ENCODE assay signal across 12 cellular contexts in genomic region chr1:223700388-223700918, GRCh38. TPM values are rescaled to one million over a fixed set of nuclear protein-coding genes. Genes with fewer than 3 reads are reported as not detected.
A peak's percentile ranks its signal among the peaks of the same experiment; 100 is the strongest.
DNase-seq lines count a peak whose midpoint lies in the region; ATAC-seq and TF ChIP-seq lines count a peak whose summit lies in the region.
"Had no signal": no experiment of that assay in that cellular context is flagged by ENCODE, and none has a peak within 500 bp of the region (broad histone marks: within the 10 kb centered on the region; RNA-seq: fewer than 3 reads in every experiment).

No MANE protein-coding gene starts in this region.

- no peaks in the 10 kb centered on the region for H3K27me3 ChIP-seq in tibial nerve

- no peak for TF ChIP-seq EP300 in tibial nerve (IDR thresholded peaks at IDR 0.05)

- no peaks in the 10 kb centered on the region for H3K36me3 ChIP-seq in tibial nerve

- peak overlapping the region; percentile 91 for H3K27ac Mint-ChIP-seq in activated CD4-positive, alpha-beta T cell treated with anti-CD3 and anti-CD28 coated beads, Interleukin-2, amount 10 ng/mL, durations not matched to agents 24 days and 14 days

- 67 to 84% (median 70%) methylated on average over 5 of the region's 5 CpGs for WGBS in adipose tissue, 3 donors
- 70 to 71% methylated on average over 5 of the region's 5 CpGs for WGBS in tibial nerve, 2 donors

- peaks cover 0 to 41% (median 10%) of the 10 kb centered on the region in 4 donors for H3K4me1 ChIP-seq in tibial nerve

- TF ChIP-seq POLR2A in tibial nerve (IDR thresholded peaks at IDR 0.05) = no peak

- H3K4me3 ChIP-seq in tibial nerve = no peak overlapping the region

- no peaks in the 10 kb centered on the region for H3K9me3 Mint-ChIP-seq in activated CD4-positive, alpha-beta T cell treated with anti-CD3 and anti-CD28 coated beads, Interleukin-2, amount 10 ng/mL, durations not matched to agents 24 days and 14 days

- intact Hi-C loops in activated CD4-positive, alpha-beta T cell treated with anti-CD3 and anti-CD28 coated beads, Interleukin-2, amount 10 ng/mL, durations not matched to agents 24 days and 14 days (cut with micrococcal nuclease) = loop anchor here (2.0 to 10.0 kb wide), 4 partner anchors 132 to 734 kb away; partner anchors contain the start of genes DEGS1, NVL and WDR26
- intact Hi-C loops in left colon (cut with DNase I, micrococcal nuclease) = no loop called here

- no peak for ATAC-seq in GM18909 (IDR thresholded peaks at IDR 0.05; ENCODE audit: poor library complexity, unreplicated experiment)
- ATAC-seq in left colon = no peak

- H3K36me3 Mint-ChIP-seq in activated CD4-positive, alpha-beta T cell treated with anti-CD3 and anti-CD28 coated beads, Interleukin-2, amount 10 ng/mL, durations not matched to agents 24 days and 14 days (ENCODE audit: low read depth) = no peaks in the 10 kb centered on the region

- no peak for DNase-seq in activated CD4-positive, alpha-beta T cell treated with anti-CD3 and anti-CD28 coated beads, Interleukin-2, amount 10 ng/mL, durations not matched to agents 24 days and 14 days
- DNase-seq in activated CD4-positive, alpha-beta T cell treated with anti-CD3 and anti-CD28 coated beads, Interleukin-2, amount 50 U/mL, for 1 hour = no peak
- DNase-seq in kidney tubule cell (ENCODE audit: low spot score) = peak; percentile 52
- DNase-seq in tibial nerve (ENCODE audit: low spot score in 2 of 2) = no peak
- no peak for DNase-seq in midbrain (lab: John Stamatoyannopoulos, UW)
- DNase-seq in left colon = no peak
- DNase-seq: NCI-H1105 treated with DMSO at 0.1 percent for 48 hours, SIG-M5 had no signal

- H3K4me3 Mint-ChIP-seq in activated CD4-positive, alpha-beta T cell treated with anti-CD3 and anti-CD28 coated beads, Interleukin-2, amount 10 ng/mL, durations not matched to agents 24 days and 14 days = peak overlapping the region; percentile 15

- H3K27me3 Mint-ChIP-seq in activated CD4-positive, alpha-beta T cell treated with anti-CD3 and anti-CD28 coated beads, Interleukin-2, amount 10 ng/mL, durations not matched to agents 24 days and 14 days = peaks cover 6% of the 10 kb centered on the region

- H3K27ac ChIP-seq in adipose tissue (ENCODE audit: low read depth, low read length) = peak overlapping the region; percentile 2
- peak overlapping the region in 3 of 4 donors; percentile 48 to 89 (median 84) for H3K27ac ChIP-seq in tibial nerve

- no peak for TF ChIP-seq CTCF in tibial nerve (IDR thresholded peaks at IDR 0.05)

- H3K9me3 ChIP-seq in tibial nerve = no peaks in the 10 kb centered on the region

- peaks cover 51% of the 10 kb centered on the region for H3K4me1 Mint-ChIP-seq in activated CD4-positive, alpha-beta T cell treated with anti-CD3 and anti-CD28 coated beads, Interleukin-2, amount 10 ng/mL, durations not matched to agents 24 days and 14 days

RNA-seq across cellular contexts. Expression of gene CAPN2, which starts 11.9 kb away (rescaled TPM):
- total RNA-seq in activated CD4-positive, alpha-beta T cell treated with anti-CD3 and anti-CD28 coated beads, Interleukin-2, amount 10 ng/mL, durations not matched to agents 24 days and 14 days = 69.6 and 73.1 TPM in 2 replicates
- polyA plus RNA-seq in adipose tissue = 100 to 1,000 TPM in 2 of 3 donors, 10 to 100 TPM in 1; 36.2 to 179 (median 115) TPM
- 100 to 1,000 TPM; 160 to 207 (median 177) TPM for total RNA-seq in tibial nerve
- 100 to 1,000 TPM; 301 to 355 TPM for total RNA-seq in left colon

RNA-seq across cellular contexts. Expression of gene CAPN8, which starts 35.0 kb away (rescaled TPM):
- not detected in 2 replicates for total RNA-seq in activated CD4-positive, alpha-beta T cell treated with anti-CD3 and anti-CD28 coated beads, Interleukin-2, amount 10 ng/mL, durations not matched to agents 24 days and 14 days
- polyA plus RNA-seq in adipose tissue = 10 to 100 TPM in 1 of 3 donors, 1 to 10 TPM in 1, under 1 TPM in 1; 0.36 to 22.6 (median 1.0) TPM
- total RNA-seq in tibial nerve (not detected), left colon (100 to 1,000 TPM in 1 of 2 donors, 10 to 100 TPM in 1; 87.8 to 118 TPM)
- total RNA-seq: activated CD8-positive, alpha-beta memory T cell treated with anti-CD3 and anti-CD28 coated beads for 36 hours; dermis blood vessel endothelial cell had no signal

Comparison
In these comparisons a context has a peak if more than half of its experiments do, and no peak if none do; other contexts are left out.
1. RNA of gene CAPN8, which starts 35.0 kb away (total RNA-seq): 87.8 to 118 TPM in left colon; not detected in activated CD4-positive, alpha-beta T cell treated with anti-CD3 and anti-CD28 coated beads, Interleukin-2, amount 10 ng/mL, durations not matched to agents 24 days and 14 days and not detected in tibial nerve; every median in the first group is over 10 times any median in the second.